Comparison of ENCODE assay signal across 1 cellular context in the genomic region with DNA sequence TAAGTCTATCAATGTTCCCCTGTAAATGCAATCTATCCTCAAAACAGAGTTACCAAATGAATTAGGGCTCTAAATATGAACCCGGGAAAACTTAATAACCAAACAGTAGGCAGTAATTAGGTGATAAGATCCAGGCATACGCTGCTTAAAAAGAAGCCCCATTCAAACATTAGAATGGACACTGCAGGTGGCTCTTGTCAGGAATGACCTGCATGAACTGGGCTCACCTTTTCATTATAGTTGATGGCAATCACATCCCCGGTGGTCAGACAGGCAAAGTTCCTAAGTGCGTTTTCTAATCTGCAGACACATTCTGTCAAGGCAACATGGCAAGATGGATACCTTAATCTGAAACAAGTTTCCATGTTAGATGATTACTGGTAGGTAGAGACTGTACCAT.
TF ChIP-seq lines count a peak whose summit lies in the region.

No MANE protein-coding gene starts in this region.

TF ChIP-seq in K562, 482 proteins besides CTCF, POLR2A, EP300 and RAD21:
- TF ChIP-seq, protein P1, sequence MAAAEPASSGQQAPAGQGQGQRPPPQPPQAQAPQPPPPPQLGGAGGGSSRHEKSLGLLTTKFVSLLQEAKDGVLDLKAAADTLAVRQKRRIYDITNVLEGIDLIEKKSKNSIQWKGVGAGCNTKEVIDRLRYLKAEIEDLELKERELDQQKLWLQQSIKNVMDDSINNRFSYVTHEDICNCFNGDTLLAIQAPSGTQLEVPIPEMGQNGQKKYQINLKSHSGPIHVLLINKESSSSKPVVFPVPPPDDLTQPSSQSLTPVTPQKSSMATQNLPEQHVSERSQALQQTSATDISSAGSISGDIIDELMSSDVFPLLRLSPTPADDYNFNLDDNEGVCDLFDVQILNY (CRISPR knock-in tag; IDR thresholded peaks at IDR 0.05): peak; percentile 61; the same call in 1 of the 2 replicates
- TF ChIP-seq IRF2 (CRISPR knock-in tag; IDR thresholded peaks at IDR 0.05) (peak; percentile 87), ZNF124 (CRISPR knock-in tag; IDR thresholded peaks at IDR 0.05) (0 out of 2 replicates have a peak, but pooled peaks have one; percentile 18), ZNF12 (CRISPR knock-in tag; IDR thresholded peaks at IDR 0.05) (no peak), FOXP1 (CRISPR knock-in tag; IDR thresholded peaks at IDR 0.05) (0 out of 2 replicates have a peak, but pooled peaks have one; percentile 54), CHD1 (IDR thresholded peaks at IDR 0.05; ENCODE audit: low read length) (peak; percentile 26), GATAD2A (IDR thresholded peaks at IDR 0.05) (no peak), NR2C2 (CRISPR knock-in tag; IDR thresholded peaks at IDR 0.05) (peak; percentile 38; the same call in 1 of the 2 replicates), NR2C2 (tag; IDR thresholded peaks at IDR 0.05) (no peak), SP1 (CRISPR knock-in tag; IDR thresholded peaks at IDR 0.05) (0 out of 2 replicates have a peak, but pooled peaks have one; percentile 37), MIER1 (IDR thresholded peaks at IDR 0.05; ENCODE audit: low read depth) (no peak)
- TF ChIP-seq, protein P2, sequence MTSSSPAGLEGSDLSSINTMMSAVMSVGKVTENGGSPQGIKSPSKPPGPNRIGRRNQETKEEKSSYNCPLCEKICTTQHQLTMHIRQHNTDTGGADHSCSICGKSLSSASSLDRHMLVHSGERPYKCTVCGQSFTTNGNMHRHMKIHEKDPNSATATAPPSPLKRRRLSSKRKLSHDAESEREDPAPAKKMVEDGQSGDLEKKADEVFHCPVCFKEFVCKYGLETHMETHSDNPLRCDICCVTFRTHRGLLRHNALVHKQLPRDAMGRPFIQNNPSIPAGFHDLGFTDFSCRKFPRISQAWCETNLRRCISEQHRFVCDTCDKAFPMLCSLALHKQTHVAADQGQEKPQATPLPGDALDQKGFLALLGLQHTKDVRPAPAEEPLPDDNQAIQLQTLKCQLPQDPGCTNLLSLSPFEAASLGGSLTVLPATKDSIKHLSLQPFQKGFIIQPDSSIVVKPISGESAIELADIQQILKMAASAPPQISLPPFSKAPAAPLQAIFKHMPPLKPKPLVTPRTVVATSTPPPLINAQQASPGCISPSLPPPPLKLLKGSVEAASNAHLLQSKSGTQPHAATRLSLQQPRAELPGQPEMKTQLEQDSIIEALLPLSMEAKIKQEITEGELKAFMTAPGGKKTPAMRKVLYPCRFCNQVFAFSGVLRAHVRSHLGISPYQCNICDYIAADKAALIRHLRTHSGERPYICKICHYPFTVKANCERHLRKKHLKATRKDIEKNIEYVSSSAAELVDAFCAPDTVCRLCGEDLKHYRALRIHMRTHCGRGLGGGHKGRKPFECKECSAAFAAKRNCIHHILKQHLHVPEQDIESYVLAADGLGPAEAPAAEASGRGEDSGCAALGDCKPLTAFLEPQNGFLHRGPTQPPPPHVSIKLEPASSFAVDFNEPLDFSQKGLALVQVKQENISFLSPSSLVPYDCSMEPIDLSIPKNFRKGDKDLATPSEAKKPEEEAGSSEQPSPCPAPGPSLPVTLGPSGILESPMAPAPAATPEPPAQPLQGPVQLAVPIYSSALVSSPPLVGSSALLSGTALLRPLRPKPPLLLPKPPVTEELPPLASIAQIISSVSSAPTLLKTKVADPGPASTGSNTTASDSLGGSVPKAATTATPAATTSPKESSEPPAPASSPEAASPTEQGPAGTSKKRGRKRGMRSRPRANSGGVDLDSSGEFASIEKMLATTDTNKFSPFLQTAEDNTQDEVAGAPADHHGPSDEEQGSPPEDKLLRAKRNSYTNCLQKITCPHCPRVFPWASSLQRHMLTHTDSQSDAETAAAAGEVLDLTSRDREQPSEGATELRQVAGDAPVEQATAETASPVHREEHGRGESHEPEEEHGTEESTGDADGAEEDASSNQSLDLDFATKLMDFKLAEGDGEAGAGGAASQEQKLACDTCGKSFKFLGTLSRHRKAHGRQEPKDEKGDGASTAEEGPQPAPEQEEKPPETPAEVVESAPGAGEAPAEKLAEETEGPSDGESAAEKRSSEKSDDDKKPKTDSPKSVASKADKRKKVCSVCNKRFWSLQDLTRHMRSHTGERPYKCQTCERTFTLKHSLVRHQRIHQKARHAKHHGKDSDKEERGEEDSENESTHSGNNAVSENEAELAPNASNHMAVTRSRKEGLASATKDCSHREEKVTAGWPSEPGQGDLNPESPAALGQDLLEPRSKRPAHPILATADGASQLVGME (CRISPR knock-in tag; IDR thresholded peaks at IDR 0.05): no peak
- TF ChIP-seq, protein P3, sequence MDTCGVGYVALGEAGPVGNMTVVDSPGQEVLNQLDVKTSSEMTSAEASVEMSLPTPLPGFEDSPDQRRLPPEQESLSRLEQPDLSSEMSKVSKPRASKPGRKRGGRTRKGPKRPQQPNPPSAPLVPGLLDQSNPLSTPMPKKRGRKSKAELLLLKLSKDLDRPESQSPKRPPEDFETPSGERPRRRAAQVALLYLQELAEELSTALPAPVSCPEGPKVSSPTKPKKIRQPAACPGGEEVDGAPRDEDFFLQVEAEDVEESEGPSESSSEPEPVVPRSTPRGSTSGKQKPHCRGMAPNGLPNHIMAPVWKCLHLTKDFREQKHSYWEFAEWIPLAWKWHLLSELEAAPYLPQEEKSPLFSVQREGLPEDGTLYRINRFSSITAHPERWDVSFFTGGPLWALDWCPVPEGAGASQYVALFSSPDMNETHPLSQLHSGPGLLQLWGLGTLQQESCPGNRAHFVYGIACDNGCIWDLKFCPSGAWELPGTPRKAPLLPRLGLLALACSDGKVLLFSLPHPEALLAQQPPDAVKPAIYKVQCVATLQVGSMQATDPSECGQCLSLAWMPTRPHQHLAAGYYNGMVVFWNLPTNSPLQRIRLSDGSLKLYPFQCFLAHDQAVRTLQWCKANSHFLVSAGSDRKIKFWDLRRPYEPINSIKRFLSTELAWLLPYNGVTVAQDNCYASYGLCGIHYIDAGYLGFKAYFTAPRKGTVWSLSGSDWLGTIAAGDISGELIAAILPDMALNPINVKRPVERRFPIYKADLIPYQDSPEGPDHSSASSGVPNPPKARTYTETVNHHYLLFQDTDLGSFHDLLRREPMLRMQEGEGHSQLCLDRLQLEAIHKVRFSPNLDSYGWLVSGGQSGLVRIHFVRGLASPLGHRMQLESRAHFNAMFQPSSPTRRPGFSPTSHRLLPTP (IDR thresholded peaks at IDR 0.05; ENCODE audit: borderline replicate concordance, extremely low read depth, insufficient read length): no peak
- TF ChIP-seq, protein P4, sequence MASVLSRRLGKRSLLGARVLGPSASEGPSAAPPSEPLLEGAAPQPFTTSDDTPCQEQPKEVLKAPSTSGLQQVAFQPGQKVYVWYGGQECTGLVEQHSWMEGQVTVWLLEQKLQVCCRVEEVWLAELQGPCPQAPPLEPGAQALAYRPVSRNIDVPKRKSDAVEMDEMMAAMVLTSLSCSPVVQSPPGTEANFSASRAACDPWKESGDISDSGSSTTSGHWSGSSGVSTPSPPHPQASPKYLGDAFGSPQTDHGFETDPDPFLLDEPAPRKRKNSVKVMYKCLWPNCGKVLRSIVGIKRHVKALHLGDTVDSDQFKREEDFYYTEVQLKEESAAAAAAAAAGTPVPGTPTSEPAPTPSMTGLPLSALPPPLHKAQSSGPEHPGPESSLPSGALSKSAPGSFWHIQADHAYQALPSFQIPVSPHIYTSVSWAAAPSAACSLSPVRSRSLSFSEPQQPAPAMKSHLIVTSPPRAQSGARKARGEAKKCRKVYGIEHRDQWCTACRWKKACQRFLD (CRISPR knock-in tag; IDR thresholded peaks at IDR 0.05): no peak
- TF ChIP-seq, protein P5, sequence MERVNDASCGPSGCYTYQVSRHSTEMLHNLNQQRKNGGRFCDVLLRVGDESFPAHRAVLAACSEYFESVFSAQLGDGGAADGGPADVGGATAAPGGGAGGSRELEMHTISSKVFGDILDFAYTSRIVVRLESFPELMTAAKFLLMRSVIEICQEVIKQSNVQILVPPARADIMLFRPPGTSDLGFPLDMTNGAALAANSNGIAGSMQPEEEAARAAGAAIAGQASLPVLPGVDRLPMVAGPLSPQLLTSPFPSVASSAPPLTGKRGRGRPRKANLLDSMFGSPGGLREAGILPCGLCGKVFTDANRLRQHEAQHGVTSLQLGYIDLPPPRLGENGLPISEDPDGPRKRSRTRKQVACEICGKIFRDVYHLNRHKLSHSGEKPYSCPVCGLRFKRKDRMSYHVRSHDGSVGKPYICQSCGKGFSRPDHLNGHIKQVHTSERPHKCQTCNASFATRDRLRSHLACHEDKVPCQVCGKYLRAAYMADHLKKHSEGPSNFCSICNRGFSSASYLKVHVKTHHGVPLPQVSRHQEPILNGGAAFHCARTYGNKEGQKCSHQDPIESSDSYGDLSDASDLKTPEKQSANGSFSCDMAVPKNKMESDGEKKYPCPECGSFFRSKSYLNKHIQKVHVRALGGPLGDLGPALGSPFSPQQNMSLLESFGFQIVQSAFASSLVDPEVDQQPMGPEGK (CRISPR knock-in tag; IDR thresholded peaks at IDR 0.05; ENCODE audit: borderline replicate concordance): no peak
- TF ChIP-seq, protein P6, sequence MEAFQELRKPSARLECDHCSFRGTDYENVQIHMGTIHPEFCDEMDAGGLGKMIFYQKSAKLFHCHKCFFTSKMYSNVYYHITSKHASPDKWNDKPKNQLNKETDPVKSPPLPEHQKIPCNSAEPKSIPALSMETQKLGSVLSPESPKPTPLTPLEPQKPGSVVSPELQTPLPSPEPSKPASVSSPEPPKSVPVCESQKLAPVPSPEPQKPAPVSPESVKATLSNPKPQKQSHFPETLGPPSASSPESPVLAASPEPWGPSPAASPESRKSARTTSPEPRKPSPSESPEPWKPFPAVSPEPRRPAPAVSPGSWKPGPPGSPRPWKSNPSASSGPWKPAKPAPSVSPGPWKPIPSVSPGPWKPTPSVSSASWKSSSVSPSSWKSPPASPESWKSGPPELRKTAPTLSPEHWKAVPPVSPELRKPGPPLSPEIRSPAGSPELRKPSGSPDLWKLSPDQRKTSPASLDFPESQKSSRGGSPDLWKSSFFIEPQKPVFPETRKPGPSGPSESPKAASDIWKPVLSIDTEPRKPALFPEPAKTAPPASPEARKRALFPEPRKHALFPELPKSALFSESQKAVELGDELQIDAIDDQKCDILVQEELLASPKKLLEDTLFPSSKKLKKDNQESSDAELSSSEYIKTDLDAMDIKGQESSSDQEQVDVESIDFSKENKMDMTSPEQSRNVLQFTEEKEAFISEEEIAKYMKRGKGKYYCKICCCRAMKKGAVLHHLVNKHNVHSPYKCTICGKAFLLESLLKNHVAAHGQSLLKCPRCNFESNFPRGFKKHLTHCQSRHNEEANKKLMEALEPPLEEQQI (IDR thresholded peaks at IDR 0.05): no peak
- TF ChIP-seq, protein P7, sequence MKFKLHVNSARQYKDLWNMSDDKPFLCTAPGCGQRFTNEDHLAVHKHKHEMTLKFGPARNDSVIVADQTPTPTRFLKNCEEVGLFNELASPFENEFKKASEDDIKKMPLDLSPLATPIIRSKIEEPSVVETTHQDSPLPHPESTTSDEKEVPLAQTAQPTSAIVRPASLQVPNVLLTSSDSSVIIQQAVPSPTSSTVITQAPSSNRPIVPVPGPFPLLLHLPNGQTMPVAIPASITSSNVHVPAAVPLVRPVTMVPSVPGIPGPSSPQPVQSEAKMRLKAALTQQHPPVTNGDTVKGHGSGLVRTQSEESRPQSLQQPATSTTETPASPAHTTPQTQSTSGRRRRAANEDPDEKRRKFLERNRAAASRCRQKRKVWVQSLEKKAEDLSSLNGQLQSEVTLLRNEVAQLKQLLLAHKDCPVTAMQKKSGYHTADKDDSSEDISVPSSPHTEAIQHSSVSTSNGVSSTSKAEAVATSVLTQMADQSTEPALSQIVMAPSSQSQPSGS (CRISPR knock-in tag; IDR thresholded peaks at IDR 0.05): 0 out of 2 replicates have a peak, but pooled peaks have one; percentile 42
